ENCODE assay signal across 1 cellular context in genomic region chr13:44435142-44435982, GRCh38.
TF ChIP-seq lines count a peak whose summit lies in the region.

No MANE protein-coding gene starts in this region.

TF ChIP-seq in neural cell, 6 proteins besides CTCF, POLR2A, EP300 and RAD21 (continued from another document):
- TF ChIP-seq EZH2 (IDR thresholded peaks at IDR 0.05; ENCODE audit: borderline replicate concordance, insufficient read depth, low read length, poor library complexity, severe bottlenecking): no peak
